ENCODE assay signal across 8 cellular contexts in the genomic region with DNA sequence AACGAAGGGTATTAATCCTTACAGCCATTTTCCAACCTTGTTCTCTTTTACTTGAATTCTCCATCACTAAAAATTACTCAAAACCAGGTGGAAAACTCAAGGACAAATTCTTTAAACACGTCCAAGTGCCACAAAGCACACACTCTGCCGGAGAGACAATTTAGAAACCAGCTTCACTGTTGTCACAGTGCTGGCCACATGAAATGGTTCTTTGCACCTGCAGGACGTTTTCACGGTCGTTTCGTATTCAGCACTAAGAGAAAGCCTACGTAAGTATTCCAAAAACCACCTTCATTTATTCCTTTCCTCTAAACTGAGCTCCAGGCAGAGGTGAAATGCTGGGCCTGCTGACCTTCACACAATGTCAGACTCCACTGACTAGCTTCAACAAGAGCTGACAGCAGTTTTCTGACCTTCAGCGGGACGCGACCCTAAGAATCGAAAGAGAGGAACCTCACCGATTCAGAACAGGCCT. TPM values are rescaled to one million over a fixed set of nuclear protein-coding genes. Genes with fewer than 3 reads are reported as not detected.
DNase-seq lines count a peak whose midpoint lies in the region; ATAC-seq, FAIRE-seq and TF ChIP-seq lines count a peak whose summit lies in the region.

No MANE protein-coding gene starts in this region.

- peak overlapping the region; percentile 89 to 90 for H3K27ac ChIP-seq in lung (ENCODE audit: low read depth in 1 of 2, low read length in 1 of 2)
- peak overlapping the region; percentile 95 for H3K27ac ChIP-seq in upper lobe of right lung

- FAIRE-seq in bronchial epithelial cell (lab: Jason Lieb, UNC) (no peak), urothelium cell line (lab: Jason Lieb, UNC) (no peak)

- TF ChIP-seq CTCF in LNCaP clone FGC (IDR thresholded peaks at IDR 0.05; ENCODE audit: control insufficient read depth, extremely low read depth, insufficient read depth) (no peak), bronchial epithelial cell (IDR thresholded peaks at IDR 0.05; ENCODE audit: insufficient read depth, low read length, severe bottlenecking) (no peak), lung (IDR thresholded peaks at IDR 0.05; ENCODE audit: control extremely low read depth, extremely low read depth) (no peak), upper lobe of right lung (IDR thresholded peaks at IDR 0.05) (no peak)

- DNase-seq in EL (peak; percentile 21), LNCaP clone FGC (ENCODE audit: low read depth) (no peak), bronchial epithelial cell (ENCODE audit: low read depth) (no peak), lung (ENCODE audit: low spot score) (no peak), upper lobe of right lung (no peak), iPS-NIHi7 (ENCODE audit: extremely low spot score) (no peak), urothelium cell line (ENCODE audit: low spot score) (no peak)

- H3K27me3 ChIP-seq in bronchial epithelial cell (ENCODE audit: control insufficient read depth, insufficient read depth, low read length) (no peaks in the 10 kb centered on the region), lung (ENCODE audit: control insufficient read depth, insufficient read depth) (no peaks in the 10 kb centered on the region), upper lobe of right lung (no peaks in the 10 kb centered on the region)

- H3K4me3 ChIP-seq in LNCaP clone FGC (ENCODE audit: low read depth, low read length), result peak overlapping the region; percentile 82
- peak overlapping the region; percentile 90 for H3K4me3 ChIP-seq in bronchial epithelial cell (ENCODE audit: low read depth, low read length)
- peak overlapping the region; percentile 97 for H3K4me3 ChIP-seq in lung
- H3K4me3 ChIP-seq in upper lobe of right lung, result peak overlapping the region; percentile 91

- H3K9me3 ChIP-seq in lung (ENCODE audit: control insufficient read depth in 2 of 2, insufficient read depth in 1 of 2, low read length in 1 of 2), result no peaks in the 10 kb centered on the region
- no peaks in the 10 kb centered on the region for H3K9me3 ChIP-seq in upper lobe of right lung

- intact Hi-C loops in upper lobe of right lung (cut with DNase I), result no loop called here

- H3K4me1 ChIP-seq in lung (ENCODE audit: control insufficient read depth in 2 of 2, insufficient read depth in 2 of 2, low read length in 2 of 2) (no peaks in the 10 kb centered on the region), upper lobe of right lung (peaks cover 13% of the 10 kb centered on the region)

- 0 to 1% methylated on average over 13 of the region's 13 CpGs for WGBS in lung, 2 donors

- H3K36me3 ChIP-seq in bronchial epithelial cell (ENCODE audit: control insufficient read depth, insufficient read depth, low read length) (peaks cover 2% of the 10 kb centered on the region), lung (ENCODE audit: control insufficient read depth in 2 of 2, insufficient read depth in 2 of 2, low read length in 2 of 2) (peaks cover 0 to 4% of the 10 kb centered on the region in 2 donors), upper lobe of right lung (peaks cover 32% of the 10 kb centered on the region)

- peak; percentile 14 for ATAC-seq in GM21737 (IDR thresholded peaks at IDR 0.05; ENCODE audit: unreplicated experiment)
- peak; percentile 22 for ATAC-seq in lung (ENCODE audit: insufficient read depth, low FRiP score)
- peak; percentile 12 for ATAC-seq in upper lobe of right lung

RNA-seq across cellular contexts. Expression of gene ATP5F1A, which starts 0.7 kb away (rescaled TPM):
- total RNA-seq in bronchial epithelial cell, result 506 and 666 TPM in 2 replicates
- 100 to 1,000 TPM; 265 to 389 TPM for total RNA-seq in lung
- polyA plus RNA-seq in lung, result 100 to 1,000 TPM; 175 to 320 TPM
- total RNA-seq in upper lobe of right lung, result 254 TPM

RNA-seq across cellular contexts. Expression of gene HAUS1, which starts 6.8 kb away (rescaled TPM):
- total RNA-seq in bronchial epithelial cell, result 12.7 and 18.7 TPM in 2 replicates
- total RNA-seq in lung, result 10 to 100 TPM; 17.2 to 23.5 TPM
- polyA plus RNA-seq in lung, result 10 to 100 TPM; 16.8 to 27.7 TPM
- 17.1 TPM for total RNA-seq in upper lobe of right lung

RNA-seq across cellular contexts. Expression of gene PSTPIP2, which starts 25.4 kb away (rescaled TPM):
- total RNA-seq in bronchial epithelial cell, result 6.0 and 6.6 TPM in 2 replicates
- total RNA-seq in lung, result 10 to 100 TPM; 11.2 to 14.4 TPM
- 10 to 100 TPM in 1 of 2 donors, 1 to 10 TPM in 1; 7.5 to 49.1 TPM for polyA plus RNA-seq in lung
- 9.8 TPM for total RNA-seq in upper lobe of right lung
